12 cellular contexts compared by ENCODE assay signal in genomic region chr10:124725171-124725631, GRCh38. TPM values are rescaled to one million over a fixed set of nuclear protein-coding genes. Genes with fewer than 3 reads are reported as not detected.
DNase-seq lines count a peak whose midpoint lies in the region; ATAC-seq and TF ChIP-seq lines count a peak whose summit lies in the region.
"Had no signal": no experiment of that assay in that cellular context is flagged by ENCODE, and none has a peak within 500 bp of the region (broad histone marks: within the 10 kb centered on the region; RNA-seq: fewer than 3 reads in every experiment).

No MANE protein-coding gene starts in this region.

- no peaks in the 10 kb centered on the region for H3K36me3 ChIP-seq in left ventricle myocardium inferior
- no peaks in the 10 kb centered on the region for H3K36me3 ChIP-seq in neural progenitor cell
- H3K36me3 ChIP-seq in uterus: no peaks in the 10 kb centered on the region
- H3K36me3 ChIP-seq: BE2C, cardiac muscle cell had no signal

- peaks cover 95% of the 10 kb centered on the region for H3K79me2 ChIP-seq in neural progenitor cell (ENCODE audit: low read depth)

- no peak overlapping the region for H3K4me3 Mint-ChIP-seq in neural progenitor cell

- H3K4me2 ChIP-seq in neural progenitor cell: no peak overlapping the region

- peaks cover 4% of the 10 kb centered on the region for H3K36me3 Mint-ChIP-seq in neural progenitor cell

- H3K4me1 Mint-ChIP-seq in neural progenitor cell: peaks cover 29% of the 10 kb centered on the region

- H3K4me1 ChIP-seq in left ventricle myocardium inferior: peaks cover 100% of the 10 kb centered on the region
- H3K4me1 ChIP-seq in neural progenitor cell: peaks cover 23% of the 10 kb centered on the region
- H3K4me1 ChIP-seq in uterus: peaks cover 27 to 38% of the 10 kb centered on the region in 2 donors

- no peaks in the 10 kb centered on the region for H3K9me3 ChIP-seq in left ventricle myocardium inferior (replicated peaks)
- H3K9me3 ChIP-seq in neural progenitor cell (ENCODE audit: low read depth): no peaks in the 10 kb centered on the region
- no peaks in the 10 kb centered on the region for H3K9me3 ChIP-seq in uterus
- H3K9me3 ChIP-seq: BE2C had no signal

- ATAC-seq in left ventricle myocardium superior (no peak), HG03520 (IDR thresholded peaks at IDR 0.05; ENCODE audit: unreplicated experiment) (no peak), GM19467 (IDR thresholded peaks at IDR 0.05; ENCODE audit: unreplicated experiment) (no peak)

- peak overlapping the region; percentile 91 for H3K27ac ChIP-seq in left ventricle myocardium inferior (replicated peaks)
- peak overlapping the region; percentile 95 for H3K27ac ChIP-seq in cingulate gyrus (ENCODE audit: low read depth, low read length)
- H3K27ac ChIP-seq in neural progenitor cell: no peak overlapping the region
- H3K27ac ChIP-seq in uterus: peak overlapping the region; percentile 76 to 86
- H3K27ac ChIP-seq: cardiac muscle cell had no signal

- no peak overlapping the region for H2AFZ ChIP-seq in neural progenitor cell (replicated peaks)
- H2AFZ ChIP-seq: parathyroid adenoma had no signal

- H3K4me3 ChIP-seq in left ventricle myocardium inferior: no peak overlapping the region
- H3K4me3 ChIP-seq in neural progenitor cell: no peak overlapping the region
- no peak overlapping the region for H3K4me3 ChIP-seq in uterus
- H3K4me3 ChIP-seq: cardiac muscle cell had no signal

- H3K27me3 Mint-ChIP-seq in neural progenitor cell (ENCODE audit: insufficient read depth, low read depth): no peaks in the 10 kb centered on the region

- H3K9me3 Mint-ChIP-seq in neural progenitor cell: no peaks in the 10 kb centered on the region

- H3K27me3 ChIP-seq in left ventricle myocardium inferior (ENCODE audit: low read depth): no peaks in the 10 kb centered on the region
- H3K27me3 ChIP-seq in neural progenitor cell: no peaks in the 10 kb centered on the region
- H3K27me3 ChIP-seq in uterus: no peaks in the 10 kb centered on the region
- H3K27me3 ChIP-seq: BE2C, cardiac muscle cell had no signal

- peaks cover 100% of the 10 kb centered on the region for H4K20me1 ChIP-seq in neural progenitor cell (ENCODE audit: low read depth)

- peak overlapping the region; percentile 90 for H3K27ac Mint-ChIP-seq in neural progenitor cell

- no peak for DNase-seq in left ventricle myocardium inferior
- no peak for DNase-seq in left ventricle myocardium superior
- no peak for DNase-seq in neural progenitor cell (ENCODE audit: low spot score)
- peak in 1 of 2 donors; percentile 10 for DNase-seq in uterus
- no peak for DNase-seq in occipital lobe (lab: John Stamatoyannopoulos, UW)
- DNase-seq: BE2C, NCI-H2029 treated with DMSO at 0.1 percent for 48 hours had no signal

- TF ChIP-seq POLR2A in uterus (IDR thresholded peaks at IDR 0.05): no peak

- intact Hi-C loops in left ventricle myocardium inferior (cut with micrococcal nuclease) (no loop called here), left ventricle myocardium superior (cut with micrococcal nuclease) (no loop called here), uterus (cut with DNase I; ENCODE audit: low total_unique reads) (no loop called here)

- H3F3A ChIP-seq in neural progenitor cell (ENCODE audit: low read depth): no peaks in the 10 kb centered on the region

- no peak overlapping the region for H3K9ac ChIP-seq in neural progenitor cell
- H3K9ac ChIP-seq: parathyroid adenoma had no signal

- TF ChIP-seq CTCF in left ventricle myocardium inferior (IDR thresholded peaks at IDR 0.05; ENCODE audit: borderline replicate concordance): no peak
- TF ChIP-seq CTCF in neural progenitor cell (IDR thresholded peaks at IDR 0.05): no peak
- no peak for TF ChIP-seq CTCF in uterus (IDR thresholded peaks at IDR 0.05)

RNA-seq across cellular contexts. Expression of gene FAM53B, which starts 19.0 kb away (rescaled TPM):
- total RNA-seq in left ventricle myocardium inferior (53.4 TPM), left ventricle myocardium superior (45.3 TPM), neural progenitor cell (ENCODE audit: low replicate concordance) (15.3 and 44.1 TPM in 2 replicates), uterus (10 to 100 TPM; 10.9 to 94.3 (median 67.8) TPM), occipital lobe (35.1 TPM)
